9 cellular contexts compared by ENCODE assay signal in genomic region chr13:24680258-24680920, GRCh38. TPM values are rescaled to one million over a fixed set of nuclear protein-coding genes. Genes with fewer than 3 reads are reported as not detected.
DNase-seq lines count a peak whose midpoint lies in the region; ATAC-seq, FAIRE-seq and TF ChIP-seq lines count a peak whose summit lies in the region.
"Had no signal": no experiment of that assay in that cellular context is flagged by ENCODE, and none has a peak within 500 bp of the region (broad histone marks: within the 10 kb centered on the region; RNA-seq: fewer than 3 reads in every experiment).

Gene ATP12A (plus strand): TSS chr13:24680408. CDS start chr13:24680744, 336 bp downstream.

- H3K27ac ChIP-seq in PC-9 (no peak within 1 kb of the TSS), GM12878 (ENCODE audit: control insufficient read depth, insufficient read depth) (no peak within 1 kb of the TSS), mesodermal cell (ENCODE audit: low read depth, low read length, severe bottlenecking) (no peak within 1 kb of the TSS)

- H3K9me3 Mint-ChIP-seq in type B pancreatic cell, result no peaks in the 10 kb centered on the region

- H4K20me1 ChIP-seq in PC-9 (ENCODE audit: insufficient read depth), result no peaks in the 10 kb centered on the region
- no peaks in the 10 kb centered on the region for H4K20me1 ChIP-seq in GM12878 (ENCODE audit: control insufficient read depth, insufficient read depth)

- no peak for TF ChIP-seq EP300 in GM12878 (IDR thresholded peaks at IDR 0.05; ENCODE audit: borderline replicate concordance in 1 of 2, control insufficient read depth in 1 of 2, low read depth in 2 of 2, low read length in 2 of 2)

- no peak for TF ChIP-seq POLR2A in GM12878 (IDR thresholded peaks at IDR 0.05; ENCODE audit: low read depth, low read length)

- POLR2A ChIA-PET in PC-9 (lab: Charles Lee; ENCODE audit: unreplicated experiment), result no interaction called here
- POLR2A ChIA-PET in GM12878 (lab: Charles Lee), result no interaction called here

- peaks cover 22% of the 10 kb centered on the region for H3K4me1 Mint-ChIP-seq in type B pancreatic cell (ENCODE audit: unreplicated experiment)

- no peak for TF ChIP-seq RAD21 in GM12878 (IDR thresholded peaks at IDR 0.05; ENCODE audit: insufficient read depth, low read depth, low read length)

- H3K4me1 ChIP-seq in PC-9 (replicated peaks; ENCODE audit: insufficient read depth) (no peaks in the 10 kb centered on the region), GM12878 (ENCODE audit: control insufficient read depth, insufficient read depth, low read length) (peaks cover 23% of the 10 kb centered on the region), mesodermal cell (ENCODE audit: control insufficient read depth, insufficient read depth, low read length, poor library complexity, severe bottlenecking) (peaks cover 20% of the 10 kb centered on the region)

- DNase-seq in DMS53 treated with DMSO at 0.1 percent for 48 hours (lab: John Stamatoyannopoulos, UW; ENCODE audit: unreplicated experiment) (peak; percentile 7), PC-9 (peak in 1 of 2 experiments; percentile 22), GM12878 (ENCODE audit: low read depth, low spot score) (no peak), type B pancreatic cell (ENCODE audit: extremely low spot score, unreplicated experiment) (no peak), globus pallidus (ENCODE audit: low spot score) (no peak), medulla oblongata (ENCODE audit: extremely low spot score) (no peak)

- no peaks in the 10 kb centered on the region for H3K9me3 ChIP-seq in PC-9 (ENCODE audit: insufficient read depth, low read depth)
- no peaks in the 10 kb centered on the region for H3K9me3 ChIP-seq in GM12878 (replicated peaks; ENCODE audit: control insufficient read depth, insufficient read depth, low read length)
- no peaks in the 10 kb centered on the region for H3K9me3 ChIP-seq in mesodermal cell (ENCODE audit: control insufficient read depth, low read length)

- intact Hi-C loops in PC-9 (cut with micrococcal nuclease; ENCODE audit: unreplicated experiment) (no loop called here), GM12878 (cut with micrococcal nuclease; ENCODE audit: unreplicated experiment) (no loop called here)

- ATAC-seq in GM12878 (peak; percentile 52), HG03565 (IDR thresholded peaks at IDR 0.05; ENCODE audit: unreplicated experiment) (no peak)

- 6% methylated on average over 64 of the region's 75 CpGs for WGBS in GM12878 (ENCODE audit: insufficient coverage, insufficient replicate concordance, low lambda C conversion rate, missing lambda C conversion rate)
- WGBS in mesodermal cell (ENCODE audit: insufficient coverage in 2 of 2), 2 experiments, result 2 to 4% methylated on average over 35 to 57 of the region's 75 CpGs

- H3K36me3 Mint-ChIP-seq in type B pancreatic cell, result no peaks in the 10 kb centered on the region

- H3K36me3 ChIP-seq in PC-9 (ENCODE audit: low read depth), result no peaks in the 10 kb centered on the region
- H3K36me3 ChIP-seq in GM12878 (ENCODE audit: control insufficient read depth in 2 of 2, insufficient read depth in 2 of 2, low read length in 1 of 2), result no peaks in the 10 kb centered on the region
- no peaks in the 10 kb centered on the region for H3K36me3 ChIP-seq in mesodermal cell (ENCODE audit: control insufficient read depth, insufficient read depth, low read length)

- peak within 1 kb of the TSS; percentile 67 for H3K4me3 Mint-ChIP-seq in type B pancreatic cell

- no peaks in the 10 kb centered on the region for H3F3A ChIP-seq in PC-9 (ENCODE audit: insufficient read depth, low read depth)

- H3K27me3 Mint-ChIP-seq in type B pancreatic cell, result peaks cover 48% of the 10 kb centered on the region

- peak within 1 kb of the TSS; percentile 36; the same call in 1 of the 2 replicates for H3K4me2 ChIP-seq in PC-9
- H3K4me2 ChIP-seq in GM12878 (ENCODE audit: control insufficient read depth, insufficient read depth), result peak within 1 kb of the TSS; percentile 82

- no TSS peak for BruUV-seq in PC-9 (replicated peaks; lab: Mats Ljungman, UMichigan)
- no TSS peak for BruUV-seq in GM12878 (replicated peaks; lab: Mats Ljungman, UMichigan)

- CTCF ChIA-PET in PC-9 (lab: Charles Lee) (no interaction called here), GM12878 (lab: Yijun Ruan, JAX) (interaction anchor here (2.6 kb wide), 1 partner anchor 45 kb away, joined by 6 read pairs; no protein-coding TSS in a partner anchor)

- H3K27me3 ChIP-seq in PC-9 (ENCODE audit: insufficient read depth, low read depth) (peaks cover 9% of the 10 kb centered on the region; the same call in 1 of the 2 replicates), GM12878 (replicated peaks in 1 of 2; ENCODE audit: control insufficient read depth in 2 of 2, insufficient read depth in 2 of 2, low read length in 1 of 2) (peaks cover 3 to 4% of the 10 kb centered on the region in 2 experiments; a peak in 3 of 4 replicates)

- no peaks in the 10 kb centered on the region for H3K9me2 ChIP-seq in PC-9 (ENCODE audit: insufficient read depth)

- H3K79me2 ChIP-seq in PC-9 (ENCODE audit: low read depth), result no peaks in the 10 kb centered on the region
- no peaks in the 10 kb centered on the region for H3K79me2 ChIP-seq in GM12878 (ENCODE audit: control insufficient read depth, insufficient read depth, low read length)

- H3K4me3 ChIP-seq in PC-9 (peak within 1 kb of the TSS; percentile 24; the same call in 1 of the 2 replicates), GM12878 (peak within 1 kb of the TSS; percentile 46; the same call in 1 of the 2 replicates), mesodermal cell (ENCODE audit: extremely low read depth, insufficient read depth, low read length, poor library complexity, severe bottlenecking) (peak within 1 kb of the TSS; percentile 40)

- SMC1A ChIA-PET in GM12878 (lab: Charles Lee; ENCODE audit: uncharacterized antibody, unreplicated experiment), result no interaction called here

- RAD21 ChIA-PET in GM12878 (lab: Charles Lee; ENCODE audit: unreplicated experiment), result interaction anchor here (1.5 kb wide), 1 partner anchor 111 kb away, joined by 3 read pairs; no protein-coding TSS in a partner anchor

- H2AFZ ChIP-seq in PC-9 (no peak within 1 kb of the TSS), GM12878 (ENCODE audit: control insufficient read depth, low read depth, low read length) (peak within 1 kb of the TSS; percentile 29)

- no peak within 1 kb of the TSS for H3K27ac Mint-ChIP-seq in type B pancreatic cell

- in situ Hi-C loops in GM12878 (cut with MboI), result no loop called here

- no peak within 1 kb of the TSS for H3K9ac ChIP-seq in GM12878 (ENCODE audit: control insufficient read depth, insufficient read depth, low read length)

- FAIRE-seq in GM12878 (lab: Jason Lieb, UNC), result no peak

- TF ChIP-seq CTCF in PC-9 (conservative IDR thresholded peaks at IDR 0.05), result no peak; the same call in 1 of the 2 replicates
- TF ChIP-seq CTCF in GM12878 (IDR thresholded peaks at IDR 0.05 in 2 of 3, conservative IDR thresholded peaks at IDR 0.05 in 1 of 3; ENCODE audit: control insufficient read depth in 2 of 3, extremely low read depth in 1 of 3, insufficient read depth in 1 of 3, low read depth in 3 of 3, low read length in 3 of 3), result 0 out of 6 replicates have a peak, but pooled peaks of 1 of the 3 experiments have one; percentile 5
- peak; percentile 51 for TF ChIP-seq CTCF in type B pancreatic cell (conservative IDR thresholded peaks at IDR 0.05)

TF ChIP-seq in GM12878, 131 proteins besides CTCF, POLR2A, EP300 and RAD21:
- TF ChIP-seq CEBPZ (IDR thresholded peaks at IDR 0.05; ENCODE audit: low read depth, low read length), result no peak
- TF ChIP-seq HDAC6 (IDR thresholded peaks at IDR 0.05; ENCODE audit: unreplicated experiment), result peak; percentile 45

RNA-seq across cellular contexts. Expression of gene ATP12A, which starts in this region (rescaled TPM):
- total RNA-seq in PC-9 (2021) (0.09 TPM in 1 of 2 replicates, not detected in the other), GM12878 (2014; rRNA removed) (0.06 TPM in 1 of 2 replicates, not detected in the other), GM12878 (2014; rRNA removed; fragmentation: Illumina TruSeq; extraction: Trizol) (0.05 TPM in 1 of 2 replicates, not detected in the other), GM12878 (2021) (not detected in 2 replicates), type B pancreatic cell (ENCODE audit: low replicate concordance) (19.0 and 23.6 TPM in 2 replicates)
- total RNA-seq in GM12878 (2013; cell fraction: nucleolus; rRNA removed), result 0.10 TPM in 1 of 2 replicates, not detected in the other
- not detected for polyA plus RNA-seq in GM12878 (2011; ENCODE audit: low read depth)
- polyA plus RNA-seq in GM12878 (2011; rRNA removed) (not detected in 2 replicates), GM12878 (2014; fragmentation: Illumina TruSeq; extraction: Trizol) (0.03 and 0.06 TPM in 2 replicates), GM12878 (2014; fragmentation: Nextera tagmentation; extraction: Ambion mirVana) (under 1 TPM; 0.02 to 0.08 TPM), GM12878 (2014; rRNA removed) (not detected in 2 replicates), GM12878 (2016; fragmentation: Nextera tagmentation; extraction: Ambion mirVana) (not detected)
- 0.01 TPM in 1 of 2 replicates, not detected in the other for polyA plus RNA-seq in GM12878 (2011; cell fraction: cytosol; rRNA removed)
- not detected in 2 replicates for polyA plus RNA-seq in GM12878 (2011; cell fraction: nucleus; rRNA removed)
- polyA plus RNA-seq in GM12878 (2012), result 0.03 TPM in 1 of 2 replicates, not detected in the other
- polyA minus RNA-seq in GM12878 (2011; rRNA and poly(A)+ RNA removed), result not detected in 2 replicates
- polyA minus RNA-seq in GM12878 (2011; cell fraction: cytosol; rRNA and poly(A)+ RNA removed), result not detected in 2 replicates
- polyA minus RNA-seq in GM12878 (2011; cell fraction: nucleus; rRNA and poly(A)+ RNA removed), result not detected in 2 replicates
- polyA plus RNA-seq in mesodermal cell (2013, experiment 1 of 2), result 0.22 TPM
- 0.20 TPM for polyA plus RNA-seq in mesodermal cell (2013, experiment 2 of 2)
- total RNA-seq: subcutaneous adipose tissue had no signal

Comparison
In these comparisons a context has a peak if more than half of its experiments do, and no peak if none do; other contexts are left out.
1. RNA of gene ATP12A (total RNA-seq): 19.0 to 23.6 TPM in type B pancreatic cell; 0.09 TPM in PC-9 and 0.05 to 0.10 TPM in GM12878; every median in the first group is over 10 times any median in the second.
2. Peak in ATAC-seq, H3K4me3 ChIP-seq and H3K4me2 ChIP-seq in GM12878; RNA of the gene not detected or under 1 TPM.
3. Peak in every context shown above with its lines, with median percentiles within 50 percentile points of each other: H3K4me3 ChIP-seq.